Comparison of ENCODE assay signal across 1 cellular context in the genomic region with DNA sequence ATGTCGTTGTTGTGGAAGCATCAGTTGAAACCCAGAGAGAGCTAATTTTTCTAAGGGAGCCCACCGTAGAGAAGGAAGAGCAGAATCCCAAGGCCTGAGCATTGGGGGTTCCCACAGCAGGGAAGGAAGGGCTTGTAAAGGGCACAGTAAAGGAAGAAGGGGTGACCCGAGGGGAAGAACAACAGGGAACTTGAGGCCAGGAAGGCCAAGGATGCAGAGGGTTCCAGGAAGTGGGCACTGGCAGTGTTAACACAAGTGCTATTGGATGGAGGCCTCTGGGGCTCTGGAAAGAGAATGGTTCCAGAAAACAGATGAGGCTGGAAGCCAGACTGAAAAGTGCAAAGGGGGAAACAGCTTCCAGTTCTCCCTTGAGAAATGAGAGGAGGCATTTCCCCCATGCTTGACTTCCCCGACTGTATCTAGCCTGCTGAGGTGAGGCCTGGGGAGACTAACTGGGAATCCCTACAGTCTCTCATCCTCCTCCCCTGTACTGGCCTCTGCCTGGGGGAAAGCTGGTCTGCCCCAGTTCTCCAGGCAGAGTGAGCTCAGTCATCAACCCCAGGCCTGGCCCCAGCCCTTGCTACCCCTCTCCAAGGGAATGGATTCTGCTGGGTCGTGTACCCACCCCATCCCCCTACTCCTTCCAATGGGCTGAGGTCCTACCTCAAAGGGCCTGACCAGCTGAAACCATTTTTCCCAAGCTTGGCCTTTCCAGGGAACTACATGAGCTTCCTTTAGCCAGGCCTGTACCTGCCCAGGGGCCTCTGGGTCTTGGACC.
TF ChIP-seq lines count a peak whose summit lies in the region.

No MANE protein-coding gene starts in this region.

TF ChIP-seq in liver, 16 proteins besides CTCF, POLR2A, EP300 and RAD21 (continued from another document):
- TF ChIP-seq, protein P1, sequence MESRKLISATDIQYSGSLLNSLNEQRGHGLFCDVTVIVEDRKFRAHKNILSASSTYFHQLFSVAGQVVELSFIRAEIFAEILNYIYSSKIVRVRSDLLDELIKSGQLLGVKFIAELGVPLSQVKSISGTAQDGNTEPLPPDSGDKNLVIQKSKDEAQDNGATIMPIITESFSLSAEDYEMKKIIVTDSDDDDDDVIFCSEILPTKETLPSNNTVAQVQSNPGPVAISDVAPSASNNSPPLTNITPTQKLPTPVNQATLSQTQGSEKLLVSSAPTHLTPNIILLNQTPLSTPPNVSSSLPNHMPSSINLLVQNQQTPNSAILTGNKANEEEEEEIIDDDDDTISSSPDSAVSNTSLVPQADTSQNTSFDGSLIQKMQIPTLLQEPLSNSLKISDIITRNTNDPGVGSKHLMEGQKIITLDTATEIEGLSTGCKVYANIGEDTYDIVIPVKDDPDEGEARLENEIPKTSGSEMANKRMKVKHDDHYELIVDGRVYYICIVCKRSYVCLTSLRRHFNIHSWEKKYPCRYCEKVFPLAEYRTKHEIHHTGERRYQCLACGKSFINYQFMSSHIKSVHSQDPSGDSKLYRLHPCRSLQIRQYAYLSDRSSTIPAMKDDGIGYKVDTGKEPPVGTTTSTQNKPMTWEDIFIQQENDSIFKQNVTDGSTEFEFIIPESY (IDR thresholded peaks at IDR 0.05) = no peak
TF ChIP-seq in liver: peak in this region for 1.
